In the genomic region with DNA sequence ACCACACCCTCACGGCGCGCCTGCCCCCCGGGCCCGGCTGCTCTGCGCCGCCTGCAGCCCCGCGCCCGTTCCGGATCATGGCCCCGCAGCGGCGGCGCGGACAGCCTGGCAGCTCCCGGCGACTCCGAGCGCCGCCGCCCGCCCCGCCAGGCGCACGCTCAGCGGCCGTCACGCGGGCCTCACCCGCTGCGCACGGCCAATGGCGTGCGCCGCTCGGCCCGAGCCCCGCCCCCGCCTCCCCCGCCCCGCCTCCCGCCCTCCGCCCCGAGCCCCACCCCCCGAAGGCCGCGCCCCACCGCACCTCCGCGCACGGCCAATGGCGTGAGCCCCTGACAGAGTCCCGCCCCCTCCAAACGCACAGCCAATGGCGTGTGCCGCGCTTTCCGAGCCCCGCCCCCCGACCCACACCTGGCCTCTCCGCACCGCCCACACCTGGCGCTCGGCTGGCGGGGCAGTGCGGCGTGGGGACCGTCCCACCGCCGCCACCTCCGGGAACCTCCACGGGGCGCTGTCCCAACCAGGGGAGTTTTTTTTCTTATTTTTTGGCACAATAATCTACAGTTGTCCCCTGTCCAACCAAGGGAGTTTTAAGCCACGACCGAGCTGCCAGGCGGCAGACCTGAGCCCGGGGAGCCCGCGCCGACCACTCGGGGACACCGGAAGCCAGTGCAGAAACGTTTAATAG, we compare ENCODE assay signal across 1 cellular context.
A peak's percentile ranks its signal among the peaks of the same experiment; 100 is the strongest.
TF ChIP-seq lines count a peak whose summit lies in the region.

A gene (minus strand): TSS at position 123 of the 685 bp plus-strand sequence. CDS start 44 bp downstream, at position 79.

TF ChIP-seq in H1, 55 proteins besides CTCF, POLR2A, EP300 and RAD21:
- TF ChIP-seq CREB1 (IDR thresholded peaks at IDR 0.05), result peak; percentile 25; the same call in 1 of the 2 replicates
- no peak for TF ChIP-seq KDM1A (IDR thresholded peaks at IDR 0.05; ENCODE audit: borderline replicate concordance, low read length)
- no peak for TF ChIP-seq POU5F1 (IDR thresholded peaks at IDR 0.05; ENCODE audit: low read depth, low read length)
- TF ChIP-seq SP1 (IDR thresholded peaks at IDR 0.05; ENCODE audit: low read depth, low read length), result peak; percentile 28; the same call in 1 of the 2 replicates
- 0 out of 2 replicates have a peak, but pooled peaks have one; percentile 10 for TF ChIP-seq TCF12 (IDR thresholded peaks at IDR 0.05; ENCODE audit: low read depth, low read length)
- peak in 1 of 2 experiments; percentile 67; a peak in 1 of 4 replicates for TF ChIP-seq HDAC2 (IDR thresholded peaks at IDR 0.05; ENCODE audit: borderline replicate concordance in 1 of 2, low read depth in 2 of 2, low read length in 2 of 2)
- TF ChIP-seq TAF1 (IDR thresholded peaks at IDR 0.05; ENCODE audit: low read depth, low read length), result peak; percentile 50; the same call in 1 of the 2 replicates
- TF ChIP-seq KDM4A (IDR thresholded peaks at IDR 0.05; ENCODE audit: low read depth, low read length, severe bottlenecking), result peak; percentile 22
- TF ChIP-seq BACH1 (IDR thresholded peaks at IDR 0.05; ENCODE audit: low read length), result peak; percentile 36; the same call in 1 of the 2 replicates
TF ChIP-seq in H1: peak in this region for 7.
